ENCODE assay signal across 8 cellular contexts in genomic region chr10:71868192-71868697, GRCh38. TPM values are rescaled to one million over a fixed set of nuclear protein-coding genes. Genes with fewer than 3 reads are reported as not detected.
DNase-seq lines count a peak whose midpoint lies in the region; ATAC-seq, FAIRE-seq and TF ChIP-seq lines count a peak whose summit lies in the region.

No MANE protein-coding gene starts in this region.

- H3K4me3 ChIP-seq in K562 (no peak overlapping the region), HepG2 (replicated peaks in 1 of 3; ENCODE audit: insufficient read depth in 1 of 3, low read depth in 2 of 3, low read length in 3 of 3) (peak overlapping the region in 1 of 3 experiments; percentile 40; a peak in 1 of 6 replicates)

- FAIRE-seq in K562 (lab: Jason Lieb, UNC), result peak; percentile 79
- no peak for FAIRE-seq in HepG2 (lab: Jason Lieb, UNC)

- in situ Hi-C loops in K562 (cut with MboI) (no loop called here), HepG2 (cut with HindIII; ENCODE audit: extremely low pct_ligation_motif_present, low pct_unique_long_range_greater_than_20kb) (no loop called here)

- TF ChIP-seq POLR2A in K562 (conservative IDR thresholded peaks at IDR 0.05) (no peak), HepG2 (IDR thresholded peaks at IDR 0.05; ENCODE audit: insufficient read depth in 1 of 2, low read depth in 2 of 2, low read length in 2 of 2) (no peak)

- intact Hi-C loops in K562 (cut with micrococcal nuclease), result no loop called here
- intact Hi-C loops in HepG2 (cut with micrococcal nuclease; ENCODE audit: unreplicated experiment), result no loop called here

- no peaks in the 10 kb centered on the region for H3K79me2 ChIP-seq in K562 (ENCODE audit: control insufficient read depth, insufficient read depth, low read length)
- H3K79me2 ChIP-seq in HepG2 (ENCODE audit: insufficient read depth, low read length), result no peaks in the 10 kb centered on the region

- H3K4me1 ChIP-seq in K562 (replicated peaks in 1 of 2; ENCODE audit: control insufficient read depth in 2 of 2, insufficient read depth in 2 of 2, low read length in 2 of 2) (peaks cover 13 to 27% of the 10 kb centered on the region in 2 experiments), HepG2 (ENCODE audit: insufficient read depth, low read length) (peaks cover 22% of the 10 kb centered on the region)

- no peaks in the 10 kb centered on the region for H4K20me1 ChIP-seq in K562 (replicated peaks; ENCODE audit: control insufficient read depth, insufficient read depth, low read length)
- no peaks in the 10 kb centered on the region for H4K20me1 ChIP-seq in HepG2 (ENCODE audit: insufficient read depth, low read length)

- H3K9me1 ChIP-seq in K562 (ENCODE audit: control insufficient read depth, insufficient read depth, low read length), result no peaks in the 10 kb centered on the region

- BruUV-seq in K562 (replicated peaks; lab: Mats Ljungman, UMichigan) (no TSS peak), HepG2 (replicated peaks; lab: Mats Ljungman, UMichigan) (no TSS peak)

- POLR2A ChIA-PET in K562 (lab: Yijun Ruan, JAX), result interaction anchor here (0.5 to 1.3 kb wide), 2 partner anchors 14 to 140 kb away, joined by 3 read pairs; no protein-coding TSS in a partner anchor
- POLR2A ChIA-PET in HepG2 (lab: Yijun Ruan, JAX), result no interaction called here

- H3K27ac ChIP-seq in K562 (ENCODE audit: extremely low read depth, low read depth, low read length) (peak overlapping the region; percentile 55; the same call in 2 of the 3 replicates), HepG2 (ENCODE audit: extremely low read length, insufficient read depth, low read length) (no peak overlapping the region)

- H2AFZ ChIP-seq in K562 (ENCODE audit: low read depth, low read length), result peak overlapping the region; percentile 93
- H2AFZ ChIP-seq in HepG2 (ENCODE audit: low read length), result peak overlapping the region; percentile 54

- TF ChIP-seq CTCF in K562 (IDR thresholded peaks at IDR 0.05 in 2 of 3, conservative IDR thresholded peaks at IDR 0.05 in 1 of 3; ENCODE audit: insufficient read depth in 2 of 3, low read depth in 1 of 3, low read length in 3 of 3), result no peak
- TF ChIP-seq CTCF in HepG2 (CRISPR knock-in tag; IDR thresholded peaks at IDR 0.05), result no peak

- CTCF ChIA-PET in K562 (lab: Yijun Ruan, JAX; ENCODE audit: low intra/inter-chr PET ratio), result interaction anchor here (0.7 kb wide), 1 partner anchor 1215 kb away, joined by 3 read pairs; no protein-coding TSS in a partner anchor
- CTCF ChIA-PET in HepG2 (lab: Yijun Ruan, JAX; ENCODE audit: low intra/inter-chr PET ratio, low total read pairs), result no interaction called here

- no peaks in the 10 kb centered on the region for H3K36me3 ChIP-seq in K562 (ENCODE audit: control insufficient read depth, insufficient read depth, low read length)
- no peaks in the 10 kb centered on the region for H3K36me3 ChIP-seq in HepG2 (replicated peaks in 1 of 2; ENCODE audit: control insufficient read depth in 1 of 2, insufficient read depth in 2 of 2, low read length in 2 of 2)

- no peaks in the 10 kb centered on the region for H3K27me3 ChIP-seq in K562 (ENCODE audit: control insufficient read depth in 2 of 2, insufficient read depth in 2 of 2, low read length in 2 of 2)
- no peaks in the 10 kb centered on the region for H3K27me3 ChIP-seq in HepG2 (ENCODE audit: control insufficient read depth in 1 of 2, insufficient read depth in 2 of 2, low read length in 2 of 2)

- H3K9ac ChIP-seq in K562 (ENCODE audit: insufficient read depth in 1 of 2, low read depth in 2 of 2, low read length in 2 of 2) (peak overlapping the region; percentile 51 to 89), HepG2 (ENCODE audit: insufficient read depth, low read depth, low read length) (no peak overlapping the region)

- peak overlapping the region; percentile 14; the same call in 1 of the 2 replicates for H3K4me2 ChIP-seq in K562 (ENCODE audit: insufficient read depth, low read length)
- H3K4me2 ChIP-seq in HepG2 (ENCODE audit: low read depth, low read length), result peak overlapping the region; percentile 65

- TF ChIP-seq EP300 in K562 (IDR thresholded peaks at IDR 0.05; ENCODE audit: low read length), result 0 out of 2 replicates have a peak, but pooled peaks have one; percentile 27
- TF ChIP-seq EP300 in HepG2 (IDR thresholded peaks at IDR 0.05; ENCODE audit: low read depth in 2 of 2, low read length in 2 of 2), result no peak
- no peak for TF ChIP-seq EP300 in HepG2 (CRISPR knock-in tag; IDR thresholded peaks at IDR 0.05; ENCODE audit: borderline replicate concordance)

- WGBS in K562 (ENCODE audit: insufficient coverage, low coverage, missing lambda C conversion rate), result 42% methylated on average over 5 of the region's 5 CpGs
- WGBS in HepG2 (ENCODE audit: low lambda C conversion rate), result 4% methylated on average over 4 of the region's 5 CpGs

- H3K9me3 ChIP-seq in K562 (replicated peaks; ENCODE audit: control insufficient read depth, insufficient read depth, low read depth, low read length) (no peaks in the 10 kb centered on the region), HepG2 (ENCODE audit: low read length) (no peaks in the 10 kb centered on the region)

- peak; percentile 68 for DNase-seq in AG08396 (ENCODE audit: low spot score)
- peak in 73 of 76 experiments; percentile 7 to 91 (median 75) for DNase-seq in HUDEP-2 (lab: John Stamatoyannopoulos, UW; ENCODE audit: unreplicated experiment in 76 of 76)
- DNase-seq in K562 (ENCODE audit: extremely low read depth in 1 of 4, low spot score in 3 of 4), result peak; percentile 37 to 82 (median 52)
- DNase-seq in HepG2 (ENCODE audit: low spot score), result peak; percentile 44
- no peak for DNase-seq in activated T-cell treated with anti-CD3 and anti-CD28 coated beads for 4 hours
- no peak for DNase-seq in NCI-H2227 (lab: John Stamatoyannopoulos, UW; ENCODE audit: unreplicated experiment)
- DNase-seq in ecto neural progenitor cell (ENCODE audit: low spot score), result no peak

- TF ChIP-seq RAD21 in K562 (CRISPR knock-in tag; conservative IDR thresholded peaks at IDR 0.05 in 1 of 2, IDR thresholded peaks at IDR 0.05 in 1 of 2), result no peak
- TF ChIP-seq RAD21 in HepG2 (CRISPR knock-in tag; IDR thresholded peaks at IDR 0.05), result no peak

- ATAC-seq in K562, result peak; percentile 82
- ATAC-seq in HepG2, result peak; percentile 37
- no peak for ATAC-seq in GM21825 (IDR thresholded peaks at IDR 0.05; ENCODE audit: unreplicated experiment)

TF ChIP-seq in K562, 482 proteins besides CTCF, POLR2A, EP300 and RAD21 (continues in another document):
- peak; percentile 94 for TF ChIP-seq NFIC (IDR thresholded peaks at IDR 0.05)
- TF ChIP-seq ESRRA (IDR thresholded peaks at IDR 0.05; ENCODE audit: borderline replicate concordance, low read depth), result peak; percentile 35; the same call in 1 of the 2 replicates
- peak; percentile 24; the same call in 1 of the 2 replicates for TF ChIP-seq NR2C1 (IDR thresholded peaks at IDR 0.05)
- TF ChIP-seq NR2C1 (tag; IDR thresholded peaks at IDR 0.05), result peak; percentile 81

TF ChIP-seq in HepG2, 621 proteins besides CTCF, POLR2A, EP300 and RAD21 (continues in another document):
- TF ChIP-seq FOSL2 (CRISPR knock-in tag; IDR thresholded peaks at IDR 0.05), result peak; percentile 26; the same call in 1 of the 2 replicates
- TF ChIP-seq ARHGAP35 (CRISPR knock-in tag; IDR thresholded peaks at IDR 0.05; ENCODE audit: borderline replicate concordance), result no peak
- TF ChIP-seq ZNF350 (CRISPR knock-in tag; IDR thresholded peaks at IDR 0.05; ENCODE audit: borderline replicate concordance, low read depth), result no peak

RNA-seq across cellular contexts. Expression of gene PSAP, which starts 17.2 kb away (rescaled TPM):
- total RNA-seq in K562 (2011; cell fraction: chromatin; rRNA removed; ENCODE audit: low replicate concordance), result 516 and 975 TPM in 2 replicates
- total RNA-seq in K562 (2011; cell fraction: nucleolus; rRNA removed), result 1,506 and 1,517 TPM in 2 replicates
- 977 and 1,240 TPM in 2 replicates for total RNA-seq in K562 (2011; cell fraction: nucleoplasm; rRNA removed)
- total RNA-seq in K562 (2014; rRNA removed) (300 and 431 TPM in 2 replicates), K562 (2014; rRNA removed; fragmentation: Illumina TruSeq; extraction: Trizol) (231 and 245 TPM in 2 replicates), K562 (2015; rRNA removed; fragmentation: Illumina TruSeq; extraction: Trizol) (354 and 357 TPM in 2 replicates), K562 (2021) (458 and 473 TPM in 2 replicates), HepG2 (2016; rRNA removed; fragmentation: Illumina TruSeq; extraction: Trizol) (148 and 323 TPM in 2 replicates)
- polyA plus RNA-seq in K562 (2011; rRNA removed) (613 and 630 TPM in 2 replicates), K562 (2014; fragmentation: Illumina TruSeq; extraction: Trizol) (439 and 442 TPM in 2 replicates), K562 (2014; fragmentation: Nextera tagmentation; extraction: Ambion mirVana) (100 to 1,000 TPM; 429 to 700 TPM), K562 (2014; rRNA removed) (399 and 425 TPM in 2 replicates), HepG2 (2011; rRNA removed) (643 and 779 TPM in 2 replicates)
- polyA plus RNA-seq in K562 (2011; cell fraction: cytosol; rRNA removed), result 632 and 704 TPM in 2 replicates
- polyA plus RNA-seq in K562 (2011; cell fraction: nucleus; rRNA removed), result 504 and 505 TPM in 2 replicates
- 541 and 1,183 TPM in 2 replicates for polyA plus RNA-seq in K562 (2012)
- 379 and 426 TPM in 2 replicates for polyA minus RNA-seq in K562 (2011; rRNA and poly(A)+ RNA removed)
- polyA minus RNA-seq in K562 (2011; cell fraction: cytosol; rRNA and poly(A)+ RNA removed), result 290 and 309 TPM in 2 replicates
- polyA minus RNA-seq in K562 (2011; cell fraction: nucleus; rRNA and poly(A)+ RNA removed), result 87.5 and 138 TPM in 2 replicates
- total RNA-seq in HepG2 (2016; cell fraction: cytosol; rRNA removed; fragmentation: Illumina TruSeq; extraction: Trizol; ENCODE audit: low read depth), result 16.4 and 17.5 TPM in 2 replicates
- 130 and 339 TPM in 2 replicates for total RNA-seq in HepG2 (2016; cell fraction: insoluble cytoplasmic fraction; rRNA removed; fragmentation: Illumina TruSeq; extraction: Trizol)
- 41.6 and 42.4 TPM in 2 replicates for total RNA-seq in HepG2 (2016; cell fraction: membrane; rRNA removed; fragmentation: Illumina TruSeq; extraction: Trizol)
- total RNA-seq in HepG2 (2016; cell fraction: nucleus; rRNA removed; fragmentation: Illumina TruSeq; extraction: Trizol), result 278 and 332 TPM in 2 replicates
- 776 and 886 TPM in 2 replicates for polyA plus RNA-seq in HepG2 (2011; cell fraction: cytosol; rRNA removed)
- polyA plus RNA-seq in HepG2 (2011; cell fraction: nucleus; rRNA removed), result 356 and 433 TPM in 2 replicates
- 412 and 503 TPM in 2 replicates for polyA plus RNA-seq in HepG2 (2012)
- 14.6 and 15.4 TPM in 2 replicates for polyA plus RNA-seq in HepG2 (2016; cell fraction: cytosol; fragmentation: Illumina TruSeq; extraction: Trizol; ENCODE audit: low read depth)
- polyA plus RNA-seq in HepG2 (2016; cell fraction: insoluble cytoplasmic fraction; fragmentation: Illumina TruSeq; extraction: Trizol; ENCODE audit: low read depth), result 111 and 126 TPM in 2 replicates
- polyA plus RNA-seq in HepG2 (2016; cell fraction: membrane; fragmentation: Illumina TruSeq; extraction: Trizol; ENCODE audit: low read depth), result 26.4 and 27.8 TPM in 2 replicates
- 383 and 387 TPM in 2 replicates for polyA plus RNA-seq in HepG2 (2016; cell fraction: nucleus; fragmentation: Illumina TruSeq; extraction: Trizol; ENCODE audit: insufficient read depth, low read depth)
- polyA minus RNA-seq in HepG2 (2011; rRNA and poly(A)+ RNA removed; ENCODE audit: low replicate concordance), result 387 and 527 TPM in 2 replicates
- 256 and 356 TPM in 2 replicates for polyA minus RNA-seq in HepG2 (2011; cell fraction: cytosol; rRNA and poly(A)+ RNA removed)
- 143 and 184 TPM in 2 replicates for polyA minus RNA-seq in HepG2 (2011; cell fraction: nucleus; rRNA and poly(A)+ RNA removed)

Comparison
In these comparisons a context has a peak if more than half of its experiments do, and no peak if none do; other contexts are left out.
1. DNase-seq: peak in AG08396 (single experiment), HUDEP-2 (73 of 76), K562 (4 of 4) and HepG2 (single experiment); none in activated T-cell treated with anti-CD3 and anti-CD28 coated beads for 4 hours (single experiment), NCI-H2227 (single experiment) and ecto neural progenitor cell (single experiment).